ENCODE assay signal across 8 cellular contexts in the genomic region with DNA sequence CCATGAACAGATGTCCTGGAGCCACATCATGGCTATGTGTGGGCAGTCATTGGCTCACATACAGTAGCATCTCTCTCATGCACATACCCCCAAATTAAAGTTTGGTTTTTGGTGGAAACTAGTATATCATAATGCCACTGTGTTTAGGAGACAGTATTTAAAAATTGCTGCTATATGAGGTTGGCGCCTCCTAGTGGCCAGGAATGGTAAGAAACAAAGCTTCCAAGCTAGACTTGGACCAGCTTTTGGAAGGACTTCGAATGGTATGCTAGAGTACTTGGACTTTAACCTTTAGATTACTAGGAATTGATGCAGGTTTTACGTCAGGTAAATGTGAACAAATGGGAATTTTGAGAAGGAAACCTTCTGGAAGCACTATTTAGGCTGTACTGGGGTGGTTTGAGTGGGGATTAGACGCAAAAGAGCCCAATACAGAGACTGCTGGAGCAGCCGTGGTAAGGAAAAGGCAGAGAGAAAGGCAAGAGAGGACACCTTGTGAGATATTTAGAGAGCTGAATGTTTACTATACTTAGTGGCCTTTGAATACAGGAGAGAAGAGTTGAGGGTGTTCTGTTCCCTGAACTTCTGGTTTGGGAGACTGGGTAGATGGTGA. TPM values are rescaled to one million over a fixed set of nuclear protein-coding genes. Genes with fewer than 3 reads are reported as not detected.
A peak's percentile ranks its signal among the peaks of the same experiment; 100 is the strongest.
DNase-seq lines count a peak whose midpoint lies in the region; ATAC-seq and TF ChIP-seq lines count a peak whose summit lies in the region.

No MANE protein-coding gene starts in this region.

- H3K27ac Mint-ChIP-seq in progenitor cell of endocrine pancreas = no peak overlapping the region

- DNase-seq in NCI-H748 (lab: John Stamatoyannopoulos, UW; ENCODE audit: unreplicated experiment) (peak; percentile 55), NCI-H748 treated with DMSO at 0.1 percent for 48 hours (lab: John Stamatoyannopoulos, UW) (no peak), LNCaP clone FGC (ENCODE audit: low read depth) (peak; percentile 27), fibroblast of gingiva (ENCODE audit: low read depth) (peak; percentile 28), progenitor cell of endocrine pancreas (ENCODE audit: low spot score, unreplicated experiment) (peak; percentile 19), GOT3 (lab: John Stamatoyannopoulos, UW) (no peak)
- DNase-seq in activated CD4-positive, alpha-beta T cell treated with anti-CD3 and anti-CD28 coated beads, Interleukin-2, amount 50 U/mL, for 1 hour = peak; percentile 25

- H3K27me3 Mint-ChIP-seq in progenitor cell of endocrine pancreas = no peaks in the 10 kb centered on the region

- no peaks in the 10 kb centered on the region for H3K4me1 Mint-ChIP-seq in progenitor cell of endocrine pancreas (ENCODE audit: low read depth)

- H3K4me3 Mint-ChIP-seq in progenitor cell of endocrine pancreas (ENCODE audit: low read depth) = no peak overlapping the region

- peak; percentile 86 for ATAC-seq in GM21390 (IDR thresholded peaks at IDR 0.05; ENCODE audit: unreplicated experiment)

- no peaks in the 10 kb centered on the region for H3K36me3 Mint-ChIP-seq in progenitor cell of endocrine pancreas (ENCODE audit: insufficient read depth)

- TF ChIP-seq CTCF in LNCaP clone FGC (IDR thresholded peaks at IDR 0.05; ENCODE audit: control insufficient read depth, extremely low read depth, insufficient read depth) = peak; percentile 82
- TF ChIP-seq CTCF in progenitor cell of endocrine pancreas (IDR thresholded peaks at IDR 0.05; ENCODE audit: unreplicated experiment) = peak; percentile 70

- no peak overlapping the region for H3K4me3 ChIP-seq in LNCaP clone FGC (ENCODE audit: low read depth, low read length)

- H3K9me3 Mint-ChIP-seq in progenitor cell of endocrine pancreas (ENCODE audit: low read depth) = peaks cover 3% of the 10 kb centered on the region

RNA-seq across cellular contexts. Expression of gene PRSS35, which starts 23.8 kb away (rescaled TPM):
- 8.5 and 9.9 TPM in 2 replicates for total RNA-seq in progenitor cell of endocrine pancreas

Comparison
In these comparisons a context has a peak if more than half of its experiments do, and no peak if none do; other contexts are left out.
1. DNase-seq: peak in NCI-H748 (single experiment), LNCaP clone FGC (single experiment), activated CD4-positive, alpha-beta T cell treated with anti-CD3 and anti-CD28 coated beads, Interleukin-2, amount 50 U/mL, for 1 hour (single experiment), fibroblast of gingiva (single experiment) and progenitor cell of endocrine pancreas (single experiment); none in NCI-H748 treated with DMSO at 0.1 percent for 48 hours (single experiment) and GOT3 (single experiment).